In the genomic region with DNA sequence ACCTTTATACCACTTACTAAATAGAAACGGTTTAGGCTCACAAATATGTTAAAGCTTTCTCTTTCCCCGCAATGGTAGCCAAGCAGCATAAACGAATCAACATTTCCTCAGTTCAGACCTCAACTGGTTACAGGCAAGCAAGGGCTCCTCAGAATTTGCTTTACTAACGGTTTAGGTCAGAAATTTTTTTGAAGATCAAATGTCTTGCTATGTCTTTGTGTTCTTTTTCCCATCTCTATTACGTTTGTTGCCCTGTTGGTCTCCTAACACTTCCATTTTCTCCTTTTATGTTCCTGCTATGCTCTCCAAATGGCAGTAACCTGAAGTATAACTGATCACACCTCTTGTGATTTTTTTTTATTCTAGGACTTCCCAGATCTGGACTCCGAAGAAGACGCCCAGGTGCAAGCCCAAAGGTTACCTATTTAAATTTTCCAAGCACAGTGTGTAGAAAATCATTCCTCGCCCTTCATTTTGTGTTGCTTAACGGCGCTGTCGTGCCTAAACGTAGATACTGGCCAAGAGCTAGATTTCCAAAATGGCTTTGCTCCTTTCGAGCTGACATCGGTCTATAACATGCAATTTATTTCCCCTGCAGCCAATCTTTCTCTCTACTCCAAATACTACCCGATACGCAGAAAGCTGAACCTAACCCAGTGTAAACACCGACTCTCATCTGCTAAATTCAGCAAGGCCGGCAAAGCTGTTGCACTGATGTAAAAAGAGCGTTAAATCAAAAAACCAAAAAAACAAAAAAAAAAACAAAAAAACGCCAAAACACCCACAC, we compare ENCODE assay signal across 8 cellular contexts. TPM values are rescaled to one million over a fixed set of nuclear protein-coding genes. Genes with fewer than 3 reads are reported as not detected.
DNase-seq lines count a peak whose midpoint lies in the region; ATAC-seq and TF ChIP-seq lines count a peak whose summit lies in the region.

No MANE protein-coding gene starts in this region.

- no peak for TF ChIP-seq POLR2A in thyroid gland (IDR thresholded peaks at IDR 0.05)

- no peak for TF ChIP-seq CTCF in WERI-Rb-1 (IDR thresholded peaks at IDR 0.05; ENCODE audit: low read depth, low read length)
- TF ChIP-seq CTCF in thyroid gland (IDR thresholded peaks at IDR 0.05), result no peak

- H3K9me3 ChIP-seq in WERI-Rb-1 (ENCODE audit: severe bottlenecking), result no peaks in the 10 kb centered on the region
- no peaks in the 10 kb centered on the region for H3K9me3 ChIP-seq in endocrine pancreas (ENCODE audit: control insufficient read depth, low read length)
- no peaks in the 10 kb centered on the region for H3K9me3 ChIP-seq in mucosa of rectum (ENCODE audit: control insufficient read depth in 2 of 2, low read length in 2 of 2)
- no peaks in the 10 kb centered on the region for H3K9me3 ChIP-seq in thyroid gland

- intact Hi-C loops in thyroid gland (cut with DNase I), result loop anchor here (10.0 kb wide), 1 partner anchor 182 kb away; a partner anchor contains a TSS

- peak overlapping the region; percentile 53 for H3K4me3 ChIP-seq in WERI-Rb-1 (ENCODE audit: low read depth, low read length)
- H3K4me3 ChIP-seq in endocrine pancreas (ENCODE audit: control insufficient read depth, insufficient read depth, low read length), result peak overlapping the region; percentile 99
- peak overlapping the region; percentile 86 to 97 for H3K4me3 ChIP-seq in mucosa of rectum (ENCODE audit: low read length in 2 of 2)
- peak overlapping the region in 2 of 3 donors; percentile 31 to 62 for H3K4me3 ChIP-seq in thyroid gland (replicated peaks in 1 of 3)

- DNase-seq in activated effector memory CD4-positive, alpha-beta T cell treated with anti-CD3 and anti-CD28 coated beads, Interleukin-2, amount 50 U/mL, for 16 hours, result peak; percentile 76
- no peak for DNase-seq in activated effector memory CD4-positive, alpha-beta T cell treated with Interleukin-2 at 50 U/mL for 16 hours
- DNase-seq in NCI-H187 (lab: John Stamatoyannopoulos, UW) (peak; percentile 67 to 90), WERI-Rb-1 (no peak), thyroid gland (peak; percentile 45 to 46)

- H3K9ac ChIP-seq in endocrine pancreas (ENCODE audit: control insufficient read depth, insufficient read depth, low read length) (peak overlapping the region; percentile 83), mucosa of rectum (ENCODE audit: low read depth in 1 of 2, low read length in 2 of 2) (peak overlapping the region; percentile 63 to 91)

- peak; percentile 15 for ATAC-seq in HG02943 (IDR thresholded peaks at IDR 0.05; ENCODE audit: low read depth, unreplicated experiment)

- H3K27ac ChIP-seq in WERI-Rb-1 (peak overlapping the region; percentile 55), mucosa of rectum (ENCODE audit: low read depth in 2 of 2, low read length in 2 of 2) (peak overlapping the region; percentile 89 to 96), thyroid gland (peak overlapping the region; percentile 69 to 83 (median 82))

- H3K36me3 ChIP-seq in WERI-Rb-1, result peaks cover 13% of the 10 kb centered on the region
- H3K36me3 ChIP-seq in endocrine pancreas (ENCODE audit: control insufficient read depth, insufficient read depth, low read length), result no peaks in the 10 kb centered on the region
- H3K36me3 ChIP-seq in mucosa of rectum (ENCODE audit: control insufficient read depth in 2 of 2, insufficient read depth in 2 of 2, low read length in 2 of 2), result no peaks in the 10 kb centered on the region
- no peaks in the 10 kb centered on the region for H3K36me3 ChIP-seq in thyroid gland

- 2% methylated on average over 20 of the region's 20 CpGs for WGBS in thyroid gland, 2 donors

- H3K4me1 ChIP-seq in endocrine pancreas (ENCODE audit: control insufficient read depth, insufficient read depth, low read length) (peaks cover 24% of the 10 kb centered on the region), mucosa of rectum (ENCODE audit: control insufficient read depth in 2 of 2, insufficient read depth in 2 of 2, low read length in 2 of 2) (peaks cover 10% of the 10 kb centered on the region in 2 donors), thyroid gland (peaks cover 0 to 30% of the 10 kb centered on the region in 2 donors)

- no peaks in the 10 kb centered on the region for H3K27me3 ChIP-seq in WERI-Rb-1 (ENCODE audit: insufficient read depth, low read depth, severe bottlenecking)
- no peaks in the 10 kb centered on the region for H3K27me3 ChIP-seq in endocrine pancreas (ENCODE audit: control insufficient read depth, insufficient read depth, low read length)
- H3K27me3 ChIP-seq in mucosa of rectum (ENCODE audit: control insufficient read depth in 2 of 2, insufficient read depth in 2 of 2, low read length in 2 of 2), result no peaks in the 10 kb centered on the region
- no peaks in the 10 kb centered on the region for H3K27me3 ChIP-seq in thyroid gland

RNA-seq across cellular contexts. Expression of a gene that starts 0.7 kb away (rescaled TPM):
- 10 to 100 TPM; 22.2 to 25.9 (median 23.7) TPM for total RNA-seq in thyroid gland

RNA-seq across cellular contexts. Expression of a gene that starts 41.7 kb away (rescaled TPM):
- total RNA-seq in thyroid gland, result 10 to 100 TPM; 26.7 to 47.2 (median 35.8) TPM

Comparison
In these comparisons a context has a peak if more than half of its experiments do, and no peak if none do; other contexts are left out.
1. DNase-seq: peak in activated effector memory CD4-positive, alpha-beta T cell treated with anti-CD3 and anti-CD28 coated beads, Interleukin-2, amount 50 U/mL, for 16 hours (single experiment), NCI-H187 (2 of 2) and thyroid gland (2 of 2); none in activated effector memory CD4-positive, alpha-beta T cell treated with Interleukin-2 at 50 U/mL for 16 hours (single experiment) and WERI-Rb-1 (single experiment).
2. H3K4me3 ChIP-seq: peak in every context shown above with its lines; median percentile 99 in endocrine pancreas; 92 in mucosa of rectum; 53 in WERI-Rb-1; 46 in thyroid gland.
3. Peak in every context shown above with its lines, with median percentiles within 50 percentile points of each other: H3K27ac ChIP-seq.